In the genomic region with DNA sequence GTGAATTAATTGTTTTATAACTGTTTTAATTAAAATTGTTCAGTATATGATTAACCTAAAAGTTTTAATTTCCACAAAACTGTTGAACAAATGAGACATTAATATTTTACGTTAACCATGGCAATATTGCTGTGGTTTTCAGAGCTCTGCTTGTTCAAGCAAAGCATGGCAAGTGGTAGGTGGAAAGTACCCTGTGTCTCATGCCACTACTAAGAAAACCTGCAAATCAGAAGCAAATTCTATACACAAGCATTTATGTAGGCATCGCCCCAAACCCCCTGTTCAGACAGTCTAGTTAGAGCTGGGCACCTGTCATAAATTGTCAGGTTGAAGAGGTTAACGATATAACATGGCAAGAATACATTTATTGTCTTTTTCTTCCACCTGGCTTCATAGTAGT, we compare ENCODE assay signal across 11 cellular contexts.
DNase-seq lines count a peak whose midpoint lies in the region; ATAC-seq and TF ChIP-seq lines count a peak whose summit lies in the region.
"Had no signal": no experiment of that assay in that cellular context is flagged by ENCODE, and none has a peak within 500 bp of the region (broad histone marks: within the 10 kb centered on the region; RNA-seq: fewer than 3 reads in every experiment).

No MANE protein-coding gene starts in this region.

- H3K4me1 Mint-ChIP-seq in naive B cell (peaks cover 20 to 23% (median 23%) of the 10 kb centered on the region in 3 donors), WTC11 (peaks cover 23% of the 10 kb centered on the region)
- H3K4me1 Mint-ChIP-seq: activated naive CD4-positive, alpha-beta T cell treated with anti-CD3 and anti-CD28 coated beads, Interleukin-2, amount 50 U/mL, for 24 hours had no signal

- peak overlapping the region; percentile 8 to 89 (median 70) for H3K27ac Mint-ChIP-seq in naive B cell
- no peak overlapping the region for H3K27ac Mint-ChIP-seq in WTC11
- H3K27ac Mint-ChIP-seq: activated naive CD4-positive, alpha-beta T cell treated with anti-CD3 and anti-CD28 coated beads, Interleukin-2, amount 50 U/mL, for 24 hours had no signal

- H3K9me3 Mint-ChIP-seq in naive B cell (peaks cover 0 to 3% (median 0%) of the 10 kb centered on the region in 7 donors), WTC11 (no peaks in the 10 kb centered on the region)
- H3K9me3 Mint-ChIP-seq: activated naive CD4-positive, alpha-beta T cell treated with anti-CD3 and anti-CD28 coated beads, Interleukin-2, amount 50 U/mL, for 24 hours had no signal

- H3K27me3 Mint-ChIP-seq in naive B cell: no peaks in the 10 kb centered on the region
- peaks cover 32% of the 10 kb centered on the region for H3K27me3 Mint-ChIP-seq in WTC11 (ENCODE audit: low read depth)
- H3K27me3 Mint-ChIP-seq: activated naive CD4-positive, alpha-beta T cell treated with anti-CD3 and anti-CD28 coated beads, Interleukin-2, amount 50 U/mL, for 24 hours had no signal

- TF ChIP-seq CTCF in WTC11 (IDR thresholded peaks at IDR 0.05): no peak

- POLR2A ChIA-PET in WTC11 (lab: Charles Lee): no interaction called here

- H3K4me3 Mint-ChIP-seq in naive B cell: peak overlapping the region in 3 of 8 donors; percentile 9 to 42 (median 35)
- no peak overlapping the region for H3K4me3 Mint-ChIP-seq in WTC11
- H3K4me3 Mint-ChIP-seq: activated naive CD4-positive, alpha-beta T cell treated with anti-CD3 and anti-CD28 coated beads, Interleukin-2, amount 50 U/mL, for 24 hours had no signal

- CTCF ChIA-PET in WTC11 (lab: Charles Lee): interaction anchor here (2.5 kb wide), 1 partner anchor 13 kb away, joined by 8 read pairs; no protein-coding TSS in a partner anchor

- DNase-seq in NCI-H1417 (lab: John Stamatoyannopoulos, UW) (peak in 2 of 3 experiments; percentile 42 to 59), NCI-H1417 treated with DMSO at 0.1 percent for 48 hours (lab: John Stamatoyannopoulos, UW) (no peak), naive B cell (peak; percentile 57), WTC11 (ENCODE audit: low spot score) (no peak), NCI-H2029 (lab: John Stamatoyannopoulos, UW) (no peak), NCI-H345 treated with DMSO at 0.1 percent for 48 hours (lab: John Stamatoyannopoulos, UW; ENCODE audit: unreplicated experiment) (no peak)
- DNase-seq: NCI-H1092, posterior cingulate gyrus had no signal

- H3K36me3 Mint-ChIP-seq in naive B cell (no peaks in the 10 kb centered on the region), WTC11 (no peaks in the 10 kb centered on the region)
- H3K36me3 Mint-ChIP-seq: activated naive CD4-positive, alpha-beta T cell treated with anti-CD3 and anti-CD28 coated beads, Interleukin-2, amount 50 U/mL, for 24 hours had no signal

- peak; percentile 62 for ATAC-seq in HG02610 (IDR thresholded peaks at IDR 0.05; ENCODE audit: unreplicated experiment)
- peak; percentile 74 for ATAC-seq in HG03457 (IDR thresholded peaks at IDR 0.05; ENCODE audit: unreplicated experiment)
- ATAC-seq in naive B cell (ENCODE audit: low read depth in 2 of 2): peak; percentile 91 to 93
- no peak for ATAC-seq in WTC11

TF ChIP-seq in WTC11, 78 proteins besides CTCF, POLR2A, EP300 and RAD21:
- TF ChIP-seq, protein P1, sequence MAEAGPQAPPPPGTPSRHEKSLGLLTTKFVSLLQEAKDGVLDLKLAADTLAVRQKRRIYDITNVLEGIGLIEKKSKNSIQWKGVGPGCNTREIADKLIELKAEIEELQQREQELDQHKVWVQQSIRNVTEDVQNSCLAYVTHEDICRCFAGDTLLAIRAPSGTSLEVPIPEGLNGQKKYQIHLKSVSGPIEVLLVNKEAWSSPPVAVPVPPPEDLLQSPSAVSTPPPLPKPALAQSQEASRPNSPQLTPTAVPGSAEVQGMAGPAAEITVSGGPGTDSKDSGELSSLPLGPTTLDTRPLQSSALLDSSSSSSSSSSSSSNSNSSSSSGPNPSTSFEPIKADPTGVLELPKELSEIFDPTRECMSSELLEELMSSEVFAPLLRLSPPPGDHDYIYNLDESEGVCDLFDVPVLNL (CRISPR knock-in tag; IDR thresholded peaks at IDR 0.05; ENCODE audit: borderline replicate concordance, low read depth): no peak
- TF ChIP-seq IRF2 (CRISPR knock-in tag; IDR thresholded peaks at IDR 0.05; ENCODE audit: borderline replicate concordance, low read depth): no peak
- TF ChIP-seq, protein P2, sequence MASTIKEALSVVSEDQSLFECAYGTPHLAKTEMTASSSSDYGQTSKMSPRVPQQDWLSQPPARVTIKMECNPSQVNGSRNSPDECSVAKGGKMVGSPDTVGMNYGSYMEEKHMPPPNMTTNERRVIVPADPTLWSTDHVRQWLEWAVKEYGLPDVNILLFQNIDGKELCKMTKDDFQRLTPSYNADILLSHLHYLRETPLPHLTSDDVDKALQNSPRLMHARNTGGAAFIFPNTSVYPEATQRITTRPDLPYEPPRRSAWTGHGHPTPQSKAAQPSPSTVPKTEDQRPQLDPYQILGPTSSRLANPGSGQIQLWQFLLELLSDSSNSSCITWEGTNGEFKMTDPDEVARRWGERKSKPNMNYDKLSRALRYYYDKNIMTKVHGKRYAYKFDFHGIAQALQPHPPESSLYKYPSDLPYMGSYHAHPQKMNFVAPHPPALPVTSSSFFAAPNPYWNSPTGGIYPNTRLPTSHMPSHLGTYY (CRISPR knock-in tag; IDR thresholded peaks at IDR 0.05): no peak
- TF ChIP-seq, protein P3, sequence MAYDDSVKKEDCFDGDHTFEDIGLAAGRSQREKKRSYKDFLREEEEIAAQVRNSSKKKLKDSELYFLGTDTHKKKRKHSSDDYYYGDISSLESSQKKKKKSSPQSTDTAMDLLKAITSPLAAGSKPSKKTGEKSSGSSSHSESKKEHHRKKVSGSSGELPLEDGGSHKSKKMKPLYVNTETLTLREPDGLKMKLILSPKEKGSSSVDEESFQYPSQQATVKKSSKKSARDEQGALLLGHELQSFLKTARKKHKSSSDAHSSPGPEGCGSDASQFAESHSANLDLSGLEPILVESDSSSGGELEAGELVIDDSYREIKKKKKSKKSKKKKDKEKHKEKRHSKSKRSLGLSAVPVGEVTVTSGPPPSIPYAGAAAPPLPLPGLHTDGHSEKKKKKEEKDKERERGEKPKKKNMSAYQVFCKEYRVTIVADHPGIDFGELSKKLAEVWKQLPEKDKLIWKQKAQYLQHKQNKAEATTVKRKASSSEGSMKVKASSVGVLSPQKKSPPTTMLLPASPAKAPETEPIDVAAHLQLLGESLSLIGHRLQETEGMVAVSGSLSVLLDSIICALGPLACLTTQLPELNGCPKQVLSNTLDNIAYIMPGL (CRISPR knock-in tag; IDR thresholded peaks at IDR 0.05): no peak
- TF ChIP-seq, protein P4, sequence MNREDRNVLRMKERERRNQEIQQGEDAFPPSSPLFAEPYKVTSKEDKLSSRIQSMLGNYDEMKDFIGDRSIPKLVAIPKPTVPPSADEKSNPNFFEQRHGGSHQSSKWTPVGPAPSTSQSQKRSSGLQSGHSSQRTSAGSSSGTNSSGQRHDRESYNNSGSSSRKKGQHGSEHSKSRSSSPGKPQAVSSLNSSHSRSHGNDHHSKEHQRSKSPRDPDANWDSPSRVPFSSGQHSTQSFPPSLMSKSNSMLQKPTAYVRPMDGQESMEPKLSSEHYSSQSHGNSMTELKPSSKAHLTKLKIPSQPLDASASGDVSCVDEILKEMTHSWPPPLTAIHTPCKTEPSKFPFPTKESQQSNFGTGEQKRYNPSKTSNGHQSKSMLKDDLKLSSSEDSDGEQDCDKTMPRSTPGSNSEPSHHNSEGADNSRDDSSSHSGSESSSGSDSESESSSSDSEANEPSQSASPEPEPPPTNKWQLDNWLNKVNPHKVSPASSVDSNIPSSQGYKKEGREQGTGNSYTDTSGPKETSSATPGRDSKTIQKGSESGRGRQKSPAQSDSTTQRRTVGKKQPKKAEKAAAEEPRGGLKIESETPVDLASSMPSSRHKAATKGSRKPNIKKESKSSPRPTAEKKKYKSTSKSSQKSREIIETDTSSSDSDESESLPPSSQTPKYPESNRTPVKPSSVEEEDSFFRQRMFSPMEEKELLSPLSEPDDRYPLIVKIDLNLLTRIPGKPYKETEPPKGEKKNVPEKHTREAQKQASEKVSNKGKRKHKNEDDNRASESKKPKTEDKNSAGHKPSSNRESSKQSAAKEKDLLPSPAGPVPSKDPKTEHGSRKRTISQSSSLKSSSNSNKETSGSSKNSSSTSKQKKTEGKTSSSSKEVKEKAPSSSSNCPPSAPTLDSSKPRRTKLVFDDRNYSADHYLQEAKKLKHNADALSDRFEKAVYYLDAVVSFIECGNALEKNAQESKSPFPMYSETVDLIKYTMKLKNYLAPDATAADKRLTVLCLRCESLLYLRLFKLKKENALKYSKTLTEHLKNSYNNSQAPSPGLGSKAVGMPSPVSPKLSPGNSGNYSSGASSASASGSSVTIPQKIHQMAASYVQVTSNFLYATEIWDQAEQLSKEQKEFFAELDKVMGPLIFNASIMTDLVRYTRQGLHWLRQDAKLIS (CRISPR knock-in tag; IDR thresholded peaks at IDR 0.05; ENCODE audit: borderline replicate concordance): no peak
- TF ChIP-seq, protein P5, sequence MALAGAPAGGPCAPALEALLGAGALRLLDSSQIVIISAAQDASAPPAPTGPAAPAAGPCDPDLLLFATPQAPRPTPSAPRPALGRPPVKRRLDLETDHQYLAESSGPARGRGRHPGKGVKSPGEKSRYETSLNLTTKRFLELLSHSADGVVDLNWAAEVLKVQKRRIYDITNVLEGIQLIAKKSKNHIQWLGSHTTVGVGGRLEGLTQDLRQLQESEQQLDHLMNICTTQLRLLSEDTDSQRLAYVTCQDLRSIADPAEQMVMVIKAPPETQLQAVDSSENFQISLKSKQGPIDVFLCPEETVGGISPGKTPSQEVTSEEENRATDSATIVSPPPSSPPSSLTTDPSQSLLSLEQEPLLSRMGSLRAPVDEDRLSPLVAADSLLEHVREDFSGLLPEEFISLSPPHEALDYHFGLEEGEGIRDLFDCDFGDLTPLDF (CRISPR knock-in tag; IDR thresholded peaks at IDR 0.05): no peak

Comparison
In these comparisons a context has a peak if more than half of its experiments do, and no peak if none do; other contexts are left out.
1. DNase-seq: peak in NCI-H1417 (2 of 3) and naive B cell (single experiment); none in NCI-H1417 treated with DMSO at 0.1 percent for 48 hours (single experiment), WTC11 (single experiment), NCI-H2029 (single experiment) and NCI-H345 treated with DMSO at 0.1 percent for 48 hours (single experiment).